In genomic region chr15:40069178-40070165, GRCh38 we compare ENCODE assay signal across 8 cellular contexts. TPM values are rescaled to one million over a fixed set of nuclear protein-coding genes. Genes with fewer than 3 reads are reported as not detected.
DNase-seq lines count a peak whose midpoint lies in the region; ATAC-seq and TF ChIP-seq lines count a peak whose summit lies in the region.

No MANE protein-coding gene starts in this region.

- peaks cover 56% of the 10 kb centered on the region for H3K4me1 Mint-ChIP-seq in nephron

- peaks cover 37% of the 10 kb centered on the region for H3K4me1 ChIP-seq in HUES6 (ENCODE audit: control insufficient read depth, insufficient read depth, low read length)
- H3K4me1 ChIP-seq in PC-9 (replicated peaks; ENCODE audit: insufficient read depth), result peaks cover 48% of the 10 kb centered on the region
- H3K4me1 ChIP-seq in esophagus squamous epithelium, result peaks cover 19 to 49% (median 23%) of the 10 kb centered on the region in 3 donors

- H3K79me2 ChIP-seq in PC-9 (ENCODE audit: low read depth), result no peaks in the 10 kb centered on the region

- no peak for TF ChIP-seq POLR2A in esophagus squamous epithelium (IDR thresholded peaks at IDR 0.05)

- H3F3A ChIP-seq in PC-9 (ENCODE audit: insufficient read depth, low read depth), result peaks cover 3% of the 10 kb centered on the region; the same call in 1 of the 2 replicates

- no peaks in the 10 kb centered on the region for H3K9me3 Mint-ChIP-seq in nephron

- H3K9me2 ChIP-seq in PC-9 (ENCODE audit: insufficient read depth), result no peaks in the 10 kb centered on the region

- H3K27me3 ChIP-seq in HUES6 (ENCODE audit: control insufficient read depth, insufficient read depth, low read length) (no peaks in the 10 kb centered on the region), PC-9 (ENCODE audit: insufficient read depth, low read depth) (no peaks in the 10 kb centered on the region), esophagus squamous epithelium (peaks cover 0 to 31% (median 0%) of the 10 kb centered on the region in 4 donors)

- peak overlapping the region; percentile 93 to 97 (median 96) for H3K27ac Mint-ChIP-seq in nephron

- intact Hi-C loops in PC-9 (cut with micrococcal nuclease; ENCODE audit: unreplicated experiment), result loop anchor here (1.0 to 2.0 kb wide), 2 partner anchors 15 to 34 kb away; no protein-coding TSS in a partner anchor
- intact Hi-C loops in esophagus squamous epithelium (cut with DNase I), result no loop called here

- no peak overlapping the region for H3K4me3 Mint-ChIP-seq in nephron

- no peaks in the 10 kb centered on the region for H3K9me3 ChIP-seq in HUES6 (ENCODE audit: control insufficient read depth, insufficient read depth, low read depth, low read length)
- no peaks in the 10 kb centered on the region for H3K9me3 ChIP-seq in PC-9 (ENCODE audit: insufficient read depth, low read depth)
- no peaks in the 10 kb centered on the region for H3K9me3 ChIP-seq in esophagus squamous epithelium

- no peaks in the 10 kb centered on the region for H3K36me3 Mint-ChIP-seq in nephron (ENCODE audit: low read depth)

- H3K27me3 Mint-ChIP-seq in nephron (ENCODE audit: low read depth), result peaks cover 5% of the 10 kb centered on the region

- H3K27ac ChIP-seq in HUES6 (ENCODE audit: low read depth, low read length), result peak overlapping the region; percentile 82; the same call in 1 of the 2 replicates
- 0 out of 2 replicates have a peak overlapping the region, but pooled peaks have one; percentile 1 for H3K27ac ChIP-seq in PC-9
- peak overlapping the region; percentile 25 to 72 (median 64) for H3K27ac ChIP-seq in esophagus squamous epithelium

- peak; percentile 51 for ATAC-seq in GM19372 (IDR thresholded peaks at IDR 0.05; ENCODE audit: low read depth, unreplicated experiment)

- DNase-seq in AG20443 (ENCODE audit: low spot score), result peak; percentile 91
- DNase-seq in PC-9, result peak; percentile 87 to 97
- DNase-seq in esophagus squamous epithelium (lab: John Stamatoyannopoulos, UW), result no peak
- no peak for DNase-seq in activated CD4-positive, alpha-beta T cell treated with anti-CD3 and anti-CD28 coated beads for 1 hour
- no peak for DNase-seq in SIG-M5 treated with dmso at 0.1 percent for 504 hours (lab: John Stamatoyannopoulos, UW; ENCODE audit: unreplicated experiment)

- no TSS peak for BruUV-seq in PC-9 (replicated peaks; lab: Mats Ljungman, UMichigan)

- CTCF ChIA-PET in PC-9 (lab: Charles Lee), result interaction anchor here (0.5 kb wide), 1 partner anchor 520 kb away, joined by 4 read pairs; no protein-coding TSS in a partner anchor

- H3K9ac ChIP-seq in HUES6 (ENCODE audit: low read length), result peak overlapping the region; percentile 74

- 24 to 76% methylated on average over 5 to 19 of the region's 32 CpGs for WGBS in esophagus squamous epithelium, 2 donors

- no peaks in the 10 kb centered on the region for H4K20me1 ChIP-seq in PC-9 (ENCODE audit: insufficient read depth)

- no peak overlapping the region for H2AFZ ChIP-seq in PC-9

- H3K4me3 ChIP-seq in HUES6 (ENCODE audit: low read depth, low read length) (no peak overlapping the region; the same call in 1 of the 2 replicates), PC-9 (no peak overlapping the region), esophagus squamous epithelium (peak overlapping the region in 1 of 4 donors; percentile 31)

- H3K36me3 ChIP-seq in HUES6 (ENCODE audit: control insufficient read depth, insufficient read depth, low read length) (no peaks in the 10 kb centered on the region), PC-9 (ENCODE audit: low read depth) (no peaks in the 10 kb centered on the region), esophagus squamous epithelium (no peaks in the 10 kb centered on the region)

- POLR2A ChIA-PET in PC-9 (lab: Charles Lee; ENCODE audit: unreplicated experiment), result interaction anchor here (0.6 to 0.7 kb wide), 2 partner anchors 15 to 29 kb away, joined by 3 to 4 read pairs; no protein-coding TSS in a partner anchor

- TF ChIP-seq CTCF in PC-9 (conservative IDR thresholded peaks at IDR 0.05) (no peak), esophagus squamous epithelium (IDR thresholded peaks at IDR 0.05) (peak in 1 of 6 experiments; percentile 22), nephron (IDR thresholded peaks at IDR 0.05; ENCODE audit: unreplicated experiment in 3 of 3) (no peak)

- H3K4me2 ChIP-seq in PC-9, result peak overlapping the region; percentile 58

RNA-seq across cellular contexts. Expression of gene SRP14, which starts 30.5 kb away (rescaled TPM):
- total RNA-seq in PC-9 (2021) (141 and 196 TPM in 2 replicates), esophagus squamous epithelium (100 to 1,000 TPM; 177 to 369 (median 237) TPM)

RNA-seq across cellular contexts. Expression of gene BMF, which starts 39.2 kb away (rescaled TPM):
- 8.2 and 11.0 TPM in 2 replicates for total RNA-seq in PC-9 (2021)
- 1 to 10 TPM in 2 of 4 donors, under 1 TPM in 2; 0.31 to 4.4 (median 1.4) TPM for total RNA-seq in esophagus squamous epithelium

Comparison
In these comparisons a context has a peak if more than half of its experiments do, and no peak if none do; other contexts are left out.
1. DNase-seq: peak in AG20443 (single experiment) and PC-9 (2 of 2); none in esophagus squamous epithelium (single experiment), activated CD4-positive, alpha-beta T cell treated with anti-CD3 and anti-CD28 coated beads for 1 hour (single experiment) and SIG-M5 treated with dmso at 0.1 percent for 504 hours (single experiment).
2. H3K27ac ChIP-seq: peak in every context shown above with its lines; median percentile 82 in HUES6; 64 in esophagus squamous epithelium; 1 in PC-9.